Comparison of ENCODE assay signal across 8 cellular contexts in the genomic region with DNA sequence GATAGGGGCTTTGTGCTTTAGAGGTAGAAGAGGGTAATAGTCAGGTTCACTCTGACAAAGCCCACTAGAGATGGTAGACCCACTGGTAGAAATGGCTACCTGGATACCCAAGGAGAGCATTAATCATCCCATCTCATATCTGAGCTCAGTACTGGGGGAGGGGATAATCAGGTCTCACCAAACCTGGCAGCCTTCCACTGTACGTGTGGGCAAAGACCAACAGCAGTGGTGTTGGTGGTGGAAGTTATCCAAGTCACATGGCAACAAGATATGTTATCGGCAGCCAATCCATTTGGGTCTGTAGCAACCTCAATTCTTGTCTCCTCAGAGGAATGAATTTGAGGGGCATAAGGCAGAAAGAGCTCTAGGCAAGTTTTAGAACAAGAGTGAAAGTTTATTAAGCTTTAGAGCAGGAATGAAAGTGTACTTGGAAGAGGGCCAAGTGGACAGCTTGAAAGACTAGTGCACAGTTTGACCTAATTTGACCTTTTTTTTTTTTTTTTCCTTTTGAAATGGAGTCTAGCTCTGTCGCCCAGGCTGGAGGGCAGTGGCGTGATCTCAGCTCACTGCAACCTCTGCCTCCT.
DNase-seq lines count a peak whose midpoint lies in the region; ATAC-seq and TF ChIP-seq lines count a peak whose summit lies in the region.
"Had no signal": no experiment of that assay in that cellular context is flagged by ENCODE, and none has a peak within 500 bp of the region (broad histone marks: within the 10 kb centered on the region; RNA-seq: fewer than 3 reads in every experiment).

No MANE protein-coding gene starts in this region.

- in situ Hi-C loops in G401 (cut with HindIII; ENCODE audit: low sequenced_read_pairs) = no loop called here

- DNase-seq in G401 (ENCODE audit: low spot score) (peak; percentile 6), NCI-H226 (peak; percentile 87), retinal pigment epithelial cell (ENCODE audit: low read depth) (peak; percentile 54), SIG-M5 treated with dmso at 0.1 percent for 504 hours (lab: John Stamatoyannopoulos, UW; ENCODE audit: unreplicated experiment) (no peak)
- no peak for DNase-seq in stimulated activated CD4-positive, alpha-beta T cell treated with anti-CD3 and anti-CD28 coated beads, Interleukin-4, amount 100 ng/mL, for 4 hours
- DNase-seq: T-helper 9 cell had no signal

- no peak for TF ChIP-seq CTCF in retinal pigment epithelial cell (conservative IDR thresholded peaks at IDR 0.05; ENCODE audit: low read depth, low read length)

- peak; percentile 31 for ATAC-seq in esophagus mucosa
- no peak for ATAC-seq in HG02973 (IDR thresholded peaks at IDR 0.05; ENCODE audit: unreplicated experiment)

- no peak overlapping the region for H3K4me3 ChIP-seq in retinal pigment epithelial cell (ENCODE audit: low read length)

Comparison
In these comparisons a context has a peak if more than half of its experiments do, and no peak if none do; other contexts are left out.
1. DNase-seq: peak in G401 (single experiment), NCI-H226 (single experiment) and retinal pigment epithelial cell (single experiment); none in SIG-M5 treated with dmso at 0.1 percent for 504 hours (single experiment) and stimulated activated CD4-positive, alpha-beta T cell treated with anti-CD3 and anti-CD28 coated beads, Interleukin-4, amount 100 ng/mL, for 4 hours (0 of 2).